In the genomic region with DNA sequence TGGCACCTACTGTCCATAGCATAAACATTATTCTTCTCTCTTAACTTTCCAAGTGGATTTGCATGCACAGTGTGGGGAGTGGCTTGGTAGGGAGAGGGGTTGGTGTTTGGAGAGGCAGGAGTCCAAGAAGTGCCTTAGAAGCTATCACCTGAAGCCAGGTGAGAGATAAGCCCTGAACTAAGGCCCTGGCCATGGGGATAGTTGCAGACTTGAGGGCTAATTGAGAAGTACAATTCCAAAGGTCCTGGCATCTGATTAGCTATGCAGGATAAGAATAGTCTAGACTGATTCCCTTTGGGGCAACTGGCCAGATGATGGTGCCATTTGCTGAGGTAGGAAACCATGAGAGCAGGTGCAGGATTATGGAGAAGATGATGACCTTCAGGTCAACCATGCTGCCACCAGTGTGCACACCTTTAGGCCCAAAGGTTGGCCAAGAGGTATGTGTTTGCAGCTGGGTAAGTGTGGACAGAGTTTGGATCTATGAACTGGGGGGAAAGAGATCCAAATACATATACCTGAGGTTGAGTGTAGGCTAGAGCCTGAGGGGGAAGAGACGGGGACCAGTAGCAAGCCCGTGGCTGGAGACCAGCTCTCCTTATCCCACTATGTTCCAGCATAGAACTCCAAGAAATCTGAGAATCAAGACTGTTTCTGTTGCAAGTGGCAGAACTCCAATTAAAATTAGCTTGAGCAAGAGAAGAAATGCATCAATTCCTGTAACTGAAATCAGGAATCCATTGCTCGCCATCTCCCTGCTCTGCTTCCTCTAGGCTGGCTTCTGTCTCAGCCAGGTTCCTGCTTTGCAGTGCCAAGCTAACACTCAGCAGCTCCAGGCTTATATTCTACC, we compare ENCODE assay signal across 14 cellular contexts. TPM values are rescaled to one million over a fixed set of nuclear protein-coding genes. Genes with fewer than 3 reads are reported as not detected.
A peak's percentile ranks its signal among the peaks of the same experiment; 100 is the strongest.
DNase-seq lines count a peak whose midpoint lies in the region; ATAC-seq, FAIRE-seq and TF ChIP-seq lines count a peak whose summit lies in the region.
"Had no signal": no experiment of that assay in that cellular context is flagged by ENCODE, and none has a peak within 500 bp of the region (broad histone marks: within the 10 kb centered on the region; RNA-seq: fewer than 3 reads in every experiment).

No MANE protein-coding gene starts in this region.

- no peak overlapping the region for H3K56ac ChIP-seq in H1 (replicated peaks; ENCODE audit: insufficient read length, low read depth, low read length)

- H2AFZ ChIP-seq in H1 (ENCODE audit: low read length) (no peak overlapping the region), osteoblast (ENCODE audit: low read length) (no peak overlapping the region)
- H2AFZ ChIP-seq: PC-9 had no signal

- no peak for TF ChIP-seq EP300 in H1 (IDR thresholded peaks at IDR 0.05; ENCODE audit: borderline replicate concordance in 1 of 2, low read depth in 2 of 2, low read length in 2 of 2)

- H3K4me1 ChIP-seq in H1 (replicated peaks in 1 of 4; ENCODE audit: control insufficient read depth in 3 of 4, insufficient read depth in 4 of 4, low read length in 3 of 4): peaks cover 5 to 13% (median 9%) of the 10 kb centered on the region in 4 experiments
- H3K4me1 ChIP-seq in osteoblast (ENCODE audit: insufficient read depth, low read length): peaks cover 10% of the 10 kb centered on the region

- CTCF ChIA-PET in CD4-positive, alpha-beta T cell (lab: Charles Lee): interaction anchor here (1.3 to 7.3 kb wide), 2 partner anchors 10 to 16 kb away, joined by 3 to 63 read pairs; no protein-coding TSS in a partner anchor
- CTCF ChIA-PET in H1 (lab: Charles Lee; ENCODE audit: partially characterized antibody): interaction anchor here (1.2 to 12.8 kb wide), 7 partner anchors 8 to 70 kb away, joined by 3 to 316 read pairs (median 20); a partner anchor contains a TSS

- POLR2A ChIA-PET in CD4-positive, alpha-beta T cell (lab: Charles Lee): interaction anchor here (1.5 to 8.5 kb wide), 5 partner anchors 12 to 69 kb away, joined by 10 to 89 read pairs (median 66); a partner anchor contains a TSS
- POLR2A ChIA-PET in H1 (lab: Charles Lee; ENCODE audit: partially characterized antibody): interaction anchor here (0.8 to 23.9 kb wide), 11 partner anchors 13 to 103 kb away, joined by 3 to 626 read pairs (median 21); a partner anchor contains a TSS

- H4K20me1 ChIP-seq in H1 (replicated peaks in 1 of 2; ENCODE audit: control insufficient read depth in 1 of 2, insufficient read depth in 2 of 2, low read length in 2 of 2): peaks cover 3% of the 10 kb centered on the region in 2 experiments
- H4K20me1 ChIP-seq in osteoblast (ENCODE audit: insufficient read depth, low read length): no peaks in the 10 kb centered on the region

- no peaks in the 10 kb centered on the region for H3K9me3 Mint-ChIP-seq in CD4-positive, alpha-beta T cell

- no peak for ATAC-seq in CD4-positive, alpha-beta T cell (ENCODE audit: poor library complexity)
- no peak for ATAC-seq in GM18861 (IDR thresholded peaks at IDR 0.05; ENCODE audit: unreplicated experiment)
- no peak for ATAC-seq in HG03175 (IDR thresholded peaks at IDR 0.05; ENCODE audit: unreplicated experiment)

- peaks cover 15% of the 10 kb centered on the region for H3K36me3 Mint-ChIP-seq in CD4-positive, alpha-beta T cell (ENCODE audit: low read depth)

- H3K79me2 ChIP-seq in H1 (ENCODE audit: control insufficient read depth in 1 of 2, insufficient read depth in 2 of 2, low read length in 2 of 2): peaks cover 0 to 21% of the 10 kb centered on the region in 2 experiments; a peak in 2 of 4 replicates
- H3K79me2 ChIP-seq in osteoblast (ENCODE audit: insufficient read depth, low read length): peaks cover 10% of the 10 kb centered on the region

- intact Hi-C loops in CD4-positive, alpha-beta T cell (cut with DNase I, micrococcal nuclease): loop anchor here in 1 of 2 experiments (10.0 kb wide), 1 partner anchor 118 kb away; no protein-coding TSS in a partner anchor

- H3K4me2 ChIP-seq in H1 (ENCODE audit: insufficient read depth in 1 of 2, low read depth in 2 of 2, low read length in 2 of 2) (no peak overlapping the region), osteoblast (ENCODE audit: insufficient read depth, low read length) (no peak overlapping the region)
- H3K4me2 ChIP-seq: PC-9 had no signal

- H4K8ac ChIP-seq in H1 (ENCODE audit: extremely low read depth, insufficient read depth, low read length): no peak overlapping the region

- WGBS in H1 (ENCODE audit: extremely low coverage in 1 of 2, insufficient coverage in 1 of 2, insufficient read length in 1 of 2, insufficient replicate concordance in 2 of 2, low coverage in 1 of 2, low lambda C conversion rate in 2 of 2, missing lambda C conversion rate in 1 of 2), 2 experiments: 96% methylated on average over 3 of the region's 3 CpGs; no CpG with 5 or more reads in 1 of the 2 experiments

- H3K4me3 ChIP-seq in H1 (ENCODE audit: extremely low read depth in 1 of 4, insufficient read depth in 2 of 4, low read depth in 3 of 4, low read length in 4 of 4): no peak overlapping the region
- no peak overlapping the region for H3K4me3 ChIP-seq in osteoblast (ENCODE audit: insufficient read depth, low read length)
- H3K4me3 ChIP-seq: ovary, PC-9 had no signal

- H4K5ac ChIP-seq in H1 (ENCODE audit: insufficient read length, low read depth, low read length): no peak overlapping the region

- H3K9me3 ChIP-seq in CD4-positive, alpha-beta T cell (ENCODE audit: control insufficient read depth, low read length): no peaks in the 10 kb centered on the region
- H3K9me3 ChIP-seq in H1 (ENCODE audit: insufficient read depth in 2 of 2, low read depth in 1 of 2, low read length in 1 of 2) (no peaks in the 10 kb centered on the region), osteoblast (ENCODE audit: low read depth, low read length) (no peaks in the 10 kb centered on the region)
- H3K9me3 ChIP-seq: ovary had no signal

- H2BK5ac ChIP-seq in H1 (ENCODE audit: low read depth, low read length): peak overlapping the region; percentile 99; the same call in 1 of the 2 replicates

- peak overlapping the region; percentile 15 for H2BK120ac ChIP-seq in H1 (replicated peaks; ENCODE audit: low read depth, low read length)

- no peaks in the 10 kb centered on the region for H3K27me3 Mint-ChIP-seq in CD4-positive, alpha-beta T cell

- H3K4ac ChIP-seq in H1 (replicated peaks; ENCODE audit: insufficient read length, low read depth, low read length): no peak overlapping the region

- peak overlapping the region; percentile 90 for H3K27ac Mint-ChIP-seq in CD4-positive, alpha-beta T cell

- peaks cover 37% of the 10 kb centered on the region for H3K4me1 Mint-ChIP-seq in CD4-positive, alpha-beta T cell (ENCODE audit: low read depth)

- H2BK15ac ChIP-seq in H1 (ENCODE audit: low read length): peak overlapping the region; percentile 5; the same call in 1 of the 2 replicates

- peak overlapping the region; percentile 100 for H2AK5ac ChIP-seq in H1 (ENCODE audit: low read depth, low read length)

- H3K14ac ChIP-seq in H1 (ENCODE audit: insufficient read length): no peak overlapping the region

- H4K91ac ChIP-seq in H1 (replicated peaks; ENCODE audit: insufficient read length, low read length): peak overlapping the region; percentile 79

- H3K23me2 ChIP-seq in H1 (ENCODE audit: low read depth, low read length): peaks cover 8% of the 10 kb centered on the region

- peaks cover 5% of the 10 kb centered on the region for H3K79me1 ChIP-seq in H1 (ENCODE audit: low read depth, low read length)

- H3K4me3 Mint-ChIP-seq in CD4-positive, alpha-beta T cell: peak overlapping the region; percentile 97

- TF ChIP-seq RAD21 in H1 (IDR thresholded peaks at IDR 0.05 in 1 of 2, conservative IDR thresholded peaks at IDR 0.05 in 1 of 2; ENCODE audit: low read depth in 2 of 2, low read length in 2 of 2): no peak

- H3K27me3 ChIP-seq in CD4-positive, alpha-beta T cell (ENCODE audit: control insufficient read depth, insufficient read depth, low read length): no peaks in the 10 kb centered on the region
- H3K27me3 ChIP-seq in H1 (replicated peaks in 1 of 4; ENCODE audit: control insufficient read depth in 3 of 4, extremely low read depth in 1 of 4, insufficient read depth in 3 of 4, low read length in 3 of 4) (no peaks in the 10 kb centered on the region), osteoblast (ENCODE audit: insufficient read depth, low read length) (no peaks in the 10 kb centered on the region)
- H3K27me3 ChIP-seq: ovary had no signal

- H3K27ac ChIP-seq in CD4-positive, alpha-beta T cell (ENCODE audit: low read depth, low read length): no peak overlapping the region
- H3K27ac ChIP-seq in H1 (ENCODE audit: low read depth, low read length) (no peak overlapping the region), osteoblast (ENCODE audit: low read depth, low read length) (no peak overlapping the region)
- H3K27ac ChIP-seq: ovary, PC-9, VCaP had no signal

- TF ChIP-seq CTCF in CD4-positive, alpha-beta T cell (IDR thresholded peaks at IDR 0.05): no peak
- no peak for TF ChIP-seq CTCF in H1 (IDR thresholded peaks at IDR 0.05; ENCODE audit: control extremely low read depth in 1 of 3, insufficient read depth in 1 of 3, low read depth in 1 of 3, low read length in 3 of 3)
- TF ChIP-seq CTCF in osteoblast (IDR thresholded peaks at IDR 0.05; ENCODE audit: extremely low read depth, low read depth, low read length): no peak

- H2BK12ac ChIP-seq in H1 (ENCODE audit: low read depth, low read length): peak overlapping the region; percentile 99

- DNase-seq in CD4-positive, alpha-beta T cell: no peak
- DNase-seq in NCI-H69 (lab: John Stamatoyannopoulos, UW): peak; percentile 28
- DNase-seq in H1 (ENCODE audit: low read depth in 1 of 2, low spot score in 2 of 2): no peak
- DNase-seq in osteoblast (ENCODE audit: insufficient read length, low spot score, missing footprints): peak; percentile 30
- DNase-seq in GM19238 (ENCODE audit: insufficient read length, low spot score): no peak
- DNase-seq: amygdala; DND-41; NCI-H2081 treated with DMSO at 0.1 percent for 48 hours; PC-9; stimulated activated CD4-positive, alpha-beta T cell treated with anti-CD3 and anti-CD28 coated beads, Interleukin-2, amount 100 ng/mL, for 48 hours had no signal

- FAIRE-seq in H1 (lab: Jason Lieb, UNC): no peak

- H3K18ac ChIP-seq in H1 (ENCODE audit: extremely low read depth, low read length): no peak overlapping the region

- no peak overlapping the region for H3K9ac ChIP-seq in H1 (replicated peaks in 1 of 4; ENCODE audit: extremely low read depth in 1 of 4, low read depth in 3 of 4, low read length in 3 of 4)

- no peak for TF ChIP-seq POLR2A in H1 (IDR thresholded peaks at IDR 0.05; ENCODE audit: control extremely low read depth in 1 of 2, low read depth in 2 of 2, low read length in 2 of 2)

- H2BK20ac ChIP-seq in H1 (ENCODE audit: low read length): peak overlapping the region; percentile 87

- no peak overlapping the region for H3K23ac ChIP-seq in H1 (ENCODE audit: insufficient read length)

- H3K36me3 ChIP-seq in H1 (ENCODE audit: control insufficient read depth in 2 of 4, insufficient read depth in 4 of 4, low read length in 3 of 4) (peaks cover 0 to 8% (median 0%) of the 10 kb centered on the region in 4 experiments; a peak in 2 of 8 replicates), osteoblast (ENCODE audit: insufficient read depth, low read length) (no peaks in the 10 kb centered on the region)
- H3K36me3 ChIP-seq: ovary had no signal

RNA-seq across cellular contexts. Expression of a gene that starts 1.8 kb away (rescaled TPM):
- total RNA-seq in CD4-positive, alpha-beta T cell: 1 to 10 TPM; 5.2 to 7.4 TPM
- total RNA-seq in H1 (2021; fragmentation: NEBNext Ultra II Directional; extraction: Animal tissue kit (Norgen Biotek cat#: 25700)): 79.3 and 81.9 TPM in 2 replicates
- polyA plus RNA-seq in H1 (2011; rRNA removed): 115 and 221 TPM in 2 replicates
- polyA plus RNA-seq in H1 (2011; cell fraction: cytosol; rRNA removed): 165 TPM
- polyA plus RNA-seq in H1 (2011; cell fraction: nucleus; rRNA removed): 263 TPM
- 63.9 to 105 TPM (median 99.4 TPM) in 4 replicates for polyA plus RNA-seq in H1 (2012, experiment 1 of 2)
- polyA plus RNA-seq in H1 (2012, experiment 2 of 2): 105 TPM
- 67.3 TPM for polyA plus RNA-seq in H1 (2013, experiment 1 of 2)
- 67.0 TPM for polyA plus RNA-seq in H1 (2013, experiment 2 of 2)
- 75.2 and 96.9 TPM in 2 replicates for polyA minus RNA-seq in H1 (2011; rRNA and poly(A)+ RNA removed)
- 79.0 TPM for polyA minus RNA-seq in H1 (2011; cell fraction: cytosol; rRNA and poly(A)+ RNA removed)
- polyA minus RNA-seq in H1 (2011; cell fraction: nucleus; rRNA and poly(A)+ RNA removed): 63.1 TPM
- total RNA-seq in osteoblast: 26.2 and 35.1 TPM in 2 replicates

RNA-seq across cellular contexts. Expression of a gene that starts 21.0 kb away (rescaled TPM):
- not detected for total RNA-seq in CD4-positive, alpha-beta T cell
- not detected in 2 replicates for total RNA-seq in H1 (2021; fragmentation: NEBNext Ultra II Directional; extraction: Animal tissue kit (Norgen Biotek cat#: 25700))
- polyA plus RNA-seq in H1 (2011; rRNA removed): 0.02 and 0.05 TPM in 2 replicates
- not detected for polyA plus RNA-seq in H1 (2011; cell fraction: cytosol; rRNA removed)
- polyA plus RNA-seq in H1 (2011; cell fraction: nucleus; rRNA removed): 0.81 TPM
- polyA plus RNA-seq in H1 (2012, experiment 1 of 2): not detected in 4 replicates
- polyA plus RNA-seq in H1 (2012, experiment 2 of 2): not detected
- 0.04 TPM for polyA plus RNA-seq in H1 (2013, experiment 1 of 2)
- not detected for polyA plus RNA-seq in H1 (2013, experiment 2 of 2)
- polyA minus RNA-seq in H1 (2011; rRNA and poly(A)+ RNA removed): 0.07 TPM in 1 of 2 replicates, not detected in the other
- polyA minus RNA-seq in H1 (2011; cell fraction: cytosol; rRNA and poly(A)+ RNA removed): not detected
- polyA minus RNA-seq in H1 (2011; cell fraction: nucleus; rRNA and poly(A)+ RNA removed): not detected
- not detected in 2 replicates for total RNA-seq in osteoblast
- total RNA-seq: PC-9 had no signal

RNA-seq across cellular contexts. Expression of a gene that starts 22.2 kb away (rescaled TPM):
- total RNA-seq in CD4-positive, alpha-beta T cell: 10 to 100 TPM; 74.8 to 75.3 TPM
- total RNA-seq in H1 (2021; fragmentation: NEBNext Ultra II Directional; extraction: Animal tissue kit (Norgen Biotek cat#: 25700)): 63.6 and 67.2 TPM in 2 replicates
- polyA plus RNA-seq in H1 (2011; rRNA removed): 60.4 and 74.6 TPM in 2 replicates
- polyA plus RNA-seq in H1 (2011; cell fraction: cytosol; rRNA removed): 80.4 TPM
- 82.9 TPM for polyA plus RNA-seq in H1 (2011; cell fraction: nucleus; rRNA removed)
- polyA plus RNA-seq in H1 (2012, experiment 1 of 2): 58.7 to 73.6 TPM (median 70.9 TPM) in 4 replicates
- polyA plus RNA-seq in H1 (2012, experiment 2 of 2): 77.2 TPM
- 30.0 TPM for polyA plus RNA-seq in H1 (2013, experiment 1 of 2)
- 30.0 TPM for polyA plus RNA-seq in H1 (2013, experiment 2 of 2)
- polyA minus RNA-seq in H1 (2011; rRNA and poly(A)+ RNA removed): 83.6 and 86.0 TPM in 2 replicates
- polyA minus RNA-seq in H1 (2011; cell fraction: cytosol; rRNA and poly(A)+ RNA removed): 46.2 TPM
- 55.6 TPM for polyA minus RNA-seq in H1 (2011; cell fraction: nucleus; rRNA and poly(A)+ RNA removed)
- 73.4 and 84.7 TPM in 2 replicates for total RNA-seq in osteoblast

RNA-seq across cellular contexts. Expression of a gene that starts 22.4 kb away (rescaled TPM):
- 1 to 10 TPM; 1.6 to 1.9 TPM for total RNA-seq in CD4-positive, alpha-beta T cell
- 1.1 TPM in 2 replicates for total RNA-seq in H1 (2021; fragmentation: NEBNext Ultra II Directional; extraction: Animal tissue kit (Norgen Biotek cat#: 25700))
- polyA plus RNA-seq in H1 (2011; rRNA removed): 2.1 and 2.2 TPM in 2 replicates
- polyA plus RNA-seq in H1 (2011; cell fraction: cytosol; rRNA removed): 1.9 TPM
- polyA plus RNA-seq in H1 (2011; cell fraction: nucleus; rRNA removed): 1.8 TPM
- 0.39 to 1.3 TPM (median 0.65 TPM) in 4 replicates for polyA plus RNA-seq in H1 (2012, experiment 1 of 2)
- polyA plus RNA-seq in H1 (2012, experiment 2 of 2): 1.0 TPM
- polyA plus RNA-seq in H1 (2013, experiment 1 of 2): 1.1 TPM
- polyA plus RNA-seq in H1 (2013, experiment 2 of 2): 1.3 TPM
- 0.95 and 1.5 TPM in 2 replicates for polyA minus RNA-seq in H1 (2011; rRNA and poly(A)+ RNA removed)
- 0.51 TPM for polyA minus RNA-seq in H1 (2011; cell fraction: cytosol; rRNA and poly(A)+ RNA removed)
- 2.5 TPM for polyA minus RNA-seq in H1 (2011; cell fraction: nucleus; rRNA and poly(A)+ RNA removed)
- total RNA-seq in osteoblast: 1.5 and 1.8 TPM in 2 replicates

RNA-seq across cellular contexts. Expression of a gene that starts 38.1 kb away (rescaled TPM):
- total RNA-seq in CD4-positive, alpha-beta T cell: 1 to 10 TPM; 1.5 to 1.7 TPM
- 0.33 and 0.76 TPM in 2 replicates for total RNA-seq in H1 (2021; fragmentation: NEBNext Ultra II Directional; extraction: Animal tissue kit (Norgen Biotek cat#: 25700))
- 0.53 and 0.80 TPM in 2 replicates for polyA plus RNA-seq in H1 (2011; rRNA removed)
- polyA plus RNA-seq in H1 (2011; cell fraction: cytosol; rRNA removed): 0.31 TPM
- polyA plus RNA-seq in H1 (2011; cell fraction: nucleus; rRNA removed): 1.1 TPM
- polyA plus RNA-seq in H1 (2012, experiment 1 of 2): 0.17 to 0.74 TPM (median 0.45 TPM) in 3 of 4 replicates, not detected in the other
- polyA plus RNA-seq in H1 (2012, experiment 2 of 2): 0.39 TPM
- polyA plus RNA-seq in H1 (2013, experiment 1 of 2): 0.39 TPM
- polyA plus RNA-seq in H1 (2013, experiment 2 of 2): 0.13 TPM
- 0.29 TPM in 1 of 2 replicates, not detected in the other for polyA minus RNA-seq in H1 (2011; rRNA and poly(A)+ RNA removed)
- not detected for polyA minus RNA-seq in H1 (2011; cell fraction: cytosol; rRNA and poly(A)+ RNA removed)
- polyA minus RNA-seq in H1 (2011; cell fraction: nucleus; rRNA and poly(A)+ RNA removed): not detected
- total RNA-seq in osteoblast: 0.29 and 0.72 TPM in 2 replicates

Comparison
In these comparisons a context has a peak if more than half of its experiments do, and no peak if none do; other contexts are left out.
1. DNase-seq: peak in NCI-H69 (single experiment) and osteoblast (single experiment); none in CD4-positive, alpha-beta T cell (0 of 10), H1 (0 of 2) and GM19238 (single experiment).